8 cellular contexts compared by ENCODE assay signal in genomic region chr6:34145161-34146020, GRCh38. TPM values are rescaled to one million over a fixed set of nuclear protein-coding genes. Genes with fewer than 3 reads are reported as not detected.
DNase-seq lines count a peak whose midpoint lies in the region; ATAC-seq, FAIRE-seq and TF ChIP-seq lines count a peak whose summit lies in the region.

No MANE protein-coding gene starts in this region.

- FAIRE-seq in keratinocyte (lab: Jason Lieb, UNC): no peak

- intact Hi-C loops in Panc1 (cut with micrococcal nuclease; ENCODE audit: unreplicated experiment) (no loop called here), breast epithelium (cut with DNase I; ENCODE audit: low total_unique reads) (no loop called here)

- H2AFZ ChIP-seq in keratinocyte (ENCODE audit: control insufficient read depth, low read length): peak overlapping the region; percentile 64

- no peaks in the 10 kb centered on the region for H3K79me2 ChIP-seq in keratinocyte (ENCODE audit: control insufficient read depth, insufficient read depth, low read length)

- CTCF ChIA-PET in Panc1 (lab: Charles Lee): interaction anchor here (0.6 to 1.2 kb wide), 5 partner anchors 9 to 734 kb away, joined by 3 to 7 read pairs (median 5); no protein-coding TSS in a partner anchor

- H4K20me1 ChIP-seq in keratinocyte (ENCODE audit: control insufficient read depth, extremely low read depth, insufficient read depth, low read length): no peaks in the 10 kb centered on the region

- peak; percentile 56 for TF ChIP-seq CTCF in Panc1 (IDR thresholded peaks at IDR 0.05)
- no peak for TF ChIP-seq CTCF in breast epithelium (IDR thresholded peaks at IDR 0.05)
- TF ChIP-seq CTCF in keratinocyte (optimal IDR thresholded peaks at IDR 0.05 in 1 of 3, IDR thresholded peaks at IDR 0.05 in 1 of 3, conservative IDR thresholded peaks at IDR 0.05 in 1 of 3; ENCODE audit: extremely low read depth in 1 of 3, insufficient read depth in 2 of 3, low read length in 3 of 3): peak in 1 of 3 experiments; percentile 15

- no peak overlapping the region for H3K9ac ChIP-seq in keratinocyte (ENCODE audit: control insufficient read depth, extremely low read depth, insufficient read depth, low read length)

- no peaks in the 10 kb centered on the region for H3K36me3 ChIP-seq in Panc1 (ENCODE audit: control insufficient read depth, insufficient read depth, low read length)
- no peaks in the 10 kb centered on the region for H3K36me3 ChIP-seq in breast epithelium
- no peaks in the 10 kb centered on the region for H3K36me3 ChIP-seq in keratinocyte (ENCODE audit: control insufficient read depth in 2 of 2, extremely low read depth in 1 of 2, insufficient read depth in 2 of 2, low read length in 2 of 2)

- H3K4me2 ChIP-seq in keratinocyte (ENCODE audit: control insufficient read depth, extremely low read depth, insufficient read depth, low read depth, low read length): peak overlapping the region; percentile 78

- H3K27me3 ChIP-seq in Panc1 (ENCODE audit: control insufficient read depth, insufficient read depth, low read length): no peaks in the 10 kb centered on the region; the same call in 1 of the 2 replicates
- peaks cover 7 to 56% of the 10 kb centered on the region in 2 donors for H3K27me3 ChIP-seq in breast epithelium
- peaks cover 52% of the 10 kb centered on the region for H3K27me3 ChIP-seq in keratinocyte (ENCODE audit: control insufficient read depth, extremely low read depth, insufficient read depth, low read length)

- in situ Hi-C loops in Panc1 (cut with HindIII; ENCODE audit: low pct_unique_long_range_greater_than_20kb, low sequenced_read_pairs): no loop called here

- H3K4me1 ChIP-seq in Panc1 (ENCODE audit: control insufficient read depth, insufficient read depth, low read length) (peaks cover 5% of the 10 kb centered on the region; the same call in 1 of the 2 replicates), breast epithelium (peaks cover 15 to 16% of the 10 kb centered on the region in 2 donors), keratinocyte (ENCODE audit: control insufficient read depth, extremely low read depth, insufficient read depth, low read length) (peaks cover 16% of the 10 kb centered on the region)

- ATAC-seq in Panc1: peak; percentile 72
- ATAC-seq in GM19324 (IDR thresholded peaks at IDR 0.05; ENCODE audit: low FRiP score, unreplicated experiment): no peak
- ATAC-seq in HG02610 (IDR thresholded peaks at IDR 0.05; ENCODE audit: unreplicated experiment): no peak

- H3K27ac ChIP-seq in Panc1 (ENCODE audit: low read length): no peak overlapping the region
- H3K27ac ChIP-seq in breast epithelium: no peak overlapping the region
- H3K27ac ChIP-seq in keratinocyte (ENCODE audit: control insufficient read depth, insufficient read depth, low read length): no peak overlapping the region

- H3K9me1 ChIP-seq in keratinocyte (ENCODE audit: control insufficient read depth, extremely low read depth, insufficient read depth, low read length): no peaks in the 10 kb centered on the region

- no peak for TF ChIP-seq POLR2A in breast epithelium (IDR thresholded peaks at IDR 0.05)

- POLR2A ChIA-PET in Panc1 (lab: Charles Lee): interaction anchor here (0.6 kb wide), 1 partner anchor 9 kb away, joined by 3 read pairs; no protein-coding TSS in a partner anchor

- dilution Hi-C loops in keratinocyte (cut with MboI; ENCODE audit: extremely low pct_ligation_motif_present, low sequenced_read_pairs): no loop called here

- no TSS peak for BruUV-seq in Panc1 (replicated peaks; lab: Mats Ljungman, UMichigan)

- H3K4me3 ChIP-seq in Panc1 (ENCODE audit: low read depth in 2 of 2, low read length in 2 of 2) (peak overlapping the region; percentile 44 to 46), breast epithelium (peak overlapping the region; percentile 29 to 62 (median 45)), keratinocyte (ENCODE audit: control insufficient read depth in 2 of 3, extremely low read depth in 1 of 3, insufficient read depth in 2 of 3, low read depth in 1 of 3, low read length in 3 of 3) (peak overlapping the region; percentile 30 to 63 (median 48))

- H3K9me3 ChIP-seq in Panc1 (ENCODE audit: control insufficient read depth, insufficient read depth, low read depth, low read length) (no peaks in the 10 kb centered on the region), breast epithelium (no peaks in the 10 kb centered on the region), keratinocyte (ENCODE audit: control insufficient read depth, low read depth, low read length) (no peaks in the 10 kb centered on the region)

- peak; percentile 45 for DNase-seq in NCI-H2196 (lab: John Stamatoyannopoulos, UW; ENCODE audit: unreplicated experiment)
- no peak for DNase-seq in NCI-H2196 treated with DMSO at 0.1 percent for 48 hours (lab: John Stamatoyannopoulos, UW; ENCODE audit: unreplicated experiment)
- no peak for DNase-seq in Panc1 (ENCODE audit: low read depth, low spot score)
- DNase-seq in breast epithelium (ENCODE audit: low spot score in 2 of 2): no peak
- DNase-seq in keratinocyte (ENCODE audit: low read depth, low spot score): no peak
- DNase-seq in stimulated activated CD8-positive, alpha-beta memory T cell treated with anti-CD3 and anti-CD28 coated beads, Interleukin-4, amount 100 ng/mL, for 4 hours (ENCODE audit: low read depth in 2 of 2, low spot score in 1 of 2): peak; percentile 7 to 44

RNA-seq across cellular contexts. Expression of gene GRM4, which starts 0.5 kb away (rescaled TPM):
- total RNA-seq in Panc1 (2021; ENCODE audit: unreplicated experiment) (1.3 TPM), breast epithelium (not detected)
- 1.5 TPM for polyA plus RNA-seq in Panc1 (2012; ENCODE audit: insufficient read length)
- not detected in 3 replicates for polyA plus RNA-seq in keratinocyte
- polyA plus RNA-seq in keratinocyte (2011; ENCODE audit: low read depth): not detected
- polyA plus RNA-seq in keratinocyte (2011; cell fraction: cytosol; rRNA removed): not detected in 2 replicates
- 0.05 and 0.13 TPM in 2 replicates for polyA plus RNA-seq in keratinocyte (2011; cell fraction: nucleus; rRNA removed)
- 0.05 TPM in 1 of 2 replicates, not detected in the other for polyA plus RNA-seq in keratinocyte (2012; ENCODE audit: low replicate concordance)
- polyA minus RNA-seq in keratinocyte: not detected in 3 replicates
- not detected for polyA minus RNA-seq in keratinocyte (2011; cell fraction: cytosol; rRNA and poly(A)+ RNA removed)
- polyA minus RNA-seq in keratinocyte (2011; cell fraction: nucleus; rRNA and poly(A)+ RNA removed): not detected in 2 replicates

Comparison
In these comparisons a context has a peak if more than half of its experiments do, and no peak if none do; other contexts are left out.
1. DNase-seq: peak in NCI-H2196 (single experiment) and stimulated activated CD8-positive, alpha-beta memory T cell treated with anti-CD3 and anti-CD28 coated beads, Interleukin-4, amount 100 ng/mL, for 4 hours (2 of 2); none in NCI-H2196 treated with DMSO at 0.1 percent for 48 hours (single experiment), Panc1 (single experiment), breast epithelium (0 of 2) and keratinocyte (single experiment).
2. Peak in every context shown above with its lines, with median percentiles within 50 percentile points of each other: H3K4me3 ChIP-seq.